Comparison of ENCODE assay signal across 13 cellular contexts in the genomic region with DNA sequence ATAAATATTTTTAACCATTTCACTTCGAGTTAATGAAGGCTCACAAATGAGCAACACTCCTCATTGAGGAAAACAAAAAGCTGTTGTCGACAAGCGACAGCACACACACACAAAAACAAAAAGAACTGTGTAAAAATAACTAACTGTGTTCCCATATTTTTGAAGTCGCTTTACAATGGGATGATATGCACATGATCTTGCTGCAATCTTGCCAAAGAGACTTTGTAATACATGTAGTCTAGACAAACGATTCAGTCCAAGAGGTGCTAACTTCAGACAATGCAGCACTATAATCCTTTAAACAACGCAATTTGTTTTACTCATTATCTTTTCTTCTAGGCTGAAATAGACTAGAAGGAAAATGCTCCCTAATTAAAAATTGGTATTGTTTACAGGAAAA.
"Had no signal": no experiment of that assay in that cellular context is flagged by ENCODE, and none has a peak within 500 bp of the region (broad histone marks: within the 10 kb centered on the region; RNA-seq: fewer than 3 reads in every experiment).

No MANE protein-coding gene starts in this region.

- H3K4me3 ChIP-seq: adrenal gland, prostate gland had no signal

- H3K27ac Mint-ChIP-seq: activated CD4-positive, alpha-beta T cell treated with anti-CD3 and anti-CD28 coated beads, Interleukin-2, amount 10 ng/mL, durations not matched to agents 24 days and 14 days had no signal

- H3K27ac ChIP-seq: adrenal gland, prostate gland had no signal

- H3K4me1 ChIP-seq: adrenal gland, prostate gland had no signal

- H3K27me3 ChIP-seq: adrenal gland had no signal

- H3K9me3 Mint-ChIP-seq: activated CD4-positive, alpha-beta T cell treated with anti-CD3 and anti-CD28 coated beads, Interleukin-2, amount 10 ng/mL, durations not matched to agents 24 days and 14 days; natural killer cell; stimulated activated naive B cell treated with anti-CD40 and anti-IgM and Interleukin-4, amounts not matched to agents 10 μg/mL and 1 μg/mL and 100 μg/mL, for 72 hours had no signal

- H3K4me3 Mint-ChIP-seq: activated CD4-positive, alpha-beta T cell treated with anti-CD3 and anti-CD28 coated beads, Interleukin-2, amount 10 ng/mL, durations not matched to agents 24 days and 14 days; natural killer cell; stimulated activated naive B cell treated with anti-CD40 and anti-IgM and Interleukin-4, amounts not matched to agents 10 μg/mL and 1 μg/mL and 100 μg/mL, for 72 hours; WTC11 had no signal

- DNase-seq: activated CD4-positive, alpha-beta T cell treated with anti-CD3 and anti-CD28 coated beads, Interleukin-2, amount 10 ng/mL, durations not matched to agents 24 days and 14 days; activated naive CD4-positive, alpha-beta T cell treated with anti-CD3 and anti-CD28 coated beads, Interleukin-2, amount 50 U/mL, for 16 hours; activated T-cell treated with anti-CD3 and anti-CD28 coated beads, Interleukin-2, amount 50 U/mL, for 1 hour; adrenal gland; natural killer cell; occipital lobe; stimulated activated CD4-positive, alpha-beta T cell treated with anti-CD3 and anti-CD28 coated beads, Interleukin-2, amount 100 ng/mL, for 24 hours; stimulated activated naive B cell treated with anti-CD40 and anti-IgM and Interleukin-4, amounts not matched to agents 10 μg/mL and 1 μg/mL and 100 μg/mL, for 72 hours; substantia nigra; trophoblast cell had no signal

- H3K36me3 ChIP-seq: prostate gland had no signal

- H3K27me3 Mint-ChIP-seq: activated CD4-positive, alpha-beta T cell treated with anti-CD3 and anti-CD28 coated beads, Interleukin-2, amount 10 ng/mL, durations not matched to agents 24 days and 14 days; stimulated activated naive B cell treated with anti-CD40 and anti-IgM and Interleukin-4, amounts not matched to agents 10 μg/mL and 1 μg/mL and 100 μg/mL, for 72 hours had no signal

- H3K9me3 ChIP-seq: adrenal gland, prostate gland had no signal

- H3K36me3 Mint-ChIP-seq: natural killer cell had no signal

- ATAC-seq: natural killer cell; sciatic nerve; stimulated activated naive B cell treated with anti-CD40 and anti-IgM and Interleukin-4, amounts not matched to agents 10 μg/mL and 1 μg/mL and 100 μg/mL, for 72 hours; WTC11 had no signal
